ENCODE assay signal across 22 cellular contexts in genomic region chr19:21908066-21908465, GRCh38.
"Had no signal": no experiment of that assay in that cellular context is flagged by ENCODE, and none has a peak within 500 bp of the region (broad histone marks: within the 10 kb centered on the region; RNA-seq: fewer than 3 reads in every experiment).

No MANE protein-coding gene starts in this region.

- H3K9me3 ChIP-seq: colonic mucosa, esophagus muscularis mucosa, gastrocnemius medialis, gastroesophageal sphincter had no signal

- H3K27me3 ChIP-seq: colonic mucosa, dorsolateral prefrontal cortex, esophagus muscularis mucosa, esophagus squamous epithelium, foreskin keratinocyte, gastrocnemius medialis, gastroesophageal sphincter, heart left ventricle, heart right ventricle had no signal

- H3K27ac ChIP-seq: colonic mucosa, coronary artery, dorsolateral prefrontal cortex, epithelial cell of prostate, esophagus muscularis mucosa, esophagus squamous epithelium, foreskin keratinocyte, gastrocnemius medialis, gastroesophageal sphincter, heart left ventricle, heart right ventricle had no signal

- H3K4me3 ChIP-seq: colonic mucosa, coronary artery, dorsolateral prefrontal cortex, esophagus muscularis mucosa, esophagus squamous epithelium, gastrocnemius medialis, gastroesophageal sphincter, heart left ventricle, heart right ventricle had no signal

- DNase-seq: colonic mucosa; cortex of kidney; dermis blood vessel endothelial cell; dorsolateral prefrontal cortex; effector CD4-positive, alpha-beta T cell; effector CD8-positive, alpha-beta T cell; effector memory CD8-positive, alpha-beta T cell; endodermal cell; erythroblast; esophagus squamous epithelium; foreskin fibroblast; foreskin keratinocyte; foreskin melanocyte; gastrocnemius medialis; glutamatergic neuron; head of caudate nucleus; heart left ventricle; heart right ventricle had no signal

- H3K4me1 ChIP-seq: colonic mucosa, esophagus muscularis mucosa, esophagus squamous epithelium, foreskin keratinocyte, gastrocnemius medialis, gastroesophageal sphincter had no signal

- H3K36me3 ChIP-seq: colonic mucosa, esophagus muscularis mucosa, esophagus squamous epithelium, gastrocnemius medialis, gastroesophageal sphincter, heart left ventricle, heart right ventricle had no signal
